Comparison of ENCODE assay signal across 8 cellular contexts in genomic region chr1:30111431-30111830, GRCh38.
DNase-seq lines count a peak whose midpoint lies in the region; ATAC-seq and TF ChIP-seq lines count a peak whose summit lies in the region.

No MANE protein-coding gene starts in this region.

- CTCF ChIA-PET in SK-N-SH (lab: Yijun Ruan, JAX), result interaction anchor here (0.5 to 4.1 kb wide), 62 partner anchors 11 to 883 kb away, joined by 3 to 47 read pairs (median 4); partner anchors contain the start of genes MECR and PTPRU

- peaks cover 0 to 23% of the 10 kb centered on the region in 2 experiments; a peak in 3 of 4 replicates for H3K4me1 ChIP-seq in SK-N-SH (ENCODE audit: control insufficient read depth in 1 of 2, insufficient read depth in 2 of 2, low read depth in 1 of 2, low read length in 1 of 2)

- no peak overlapping the region for H3K4me3 ChIP-seq in SK-N-SH (ENCODE audit: low read depth in 2 of 2, low read length in 1 of 2)

- ATAC-seq in HG02798 (IDR thresholded peaks at IDR 0.05; ENCODE audit: poor library complexity, unreplicated experiment) (no peak), GM19452 (IDR thresholded peaks at IDR 0.05; ENCODE audit: unreplicated experiment) (no peak), HG03139 (IDR thresholded peaks at IDR 0.05; ENCODE audit: unreplicated experiment) (no peak)

- no peaks in the 10 kb centered on the region for H3K9me2 ChIP-seq in SK-N-SH

- no peak overlapping the region for H2AFZ ChIP-seq in SK-N-SH (ENCODE audit: low read depth)

- H3K27me3 ChIP-seq in SK-N-SH (ENCODE audit: insufficient read depth), result no peaks in the 10 kb centered on the region

- H3F3A ChIP-seq in SK-N-SH (replicated peaks; ENCODE audit: insufficient read depth), result no peaks in the 10 kb centered on the region

- WGBS in SK-N-SH (ENCODE audit: low lambda C conversion rate), result 3% methylated on average over 14 of the region's 14 CpGs

- H3K27ac ChIP-seq in SK-N-SH (ENCODE audit: low read depth in 2 of 2, low read length in 1 of 2), result no peak overlapping the region

- no peak overlapping the region for H3K9ac ChIP-seq in SK-N-SH

- peak; percentile 87 for TF ChIP-seq RAD21 in SK-N-SH (IDR thresholded peaks at IDR 0.05; ENCODE audit: low read length)

- H4K20me1 ChIP-seq in SK-N-SH (ENCODE audit: insufficient read depth), result no peaks in the 10 kb centered on the region

- no peaks in the 10 kb centered on the region for H3K36me3 ChIP-seq in SK-N-SH (replicated peaks in 1 of 2; ENCODE audit: control insufficient read depth in 1 of 2, insufficient read depth in 2 of 2, low read length in 1 of 2)

- H3K79me2 ChIP-seq in SK-N-SH (ENCODE audit: insufficient read depth), result no peaks in the 10 kb centered on the region

- peak; percentile 63 for TF ChIP-seq CTCF in SK-N-SH (IDR thresholded peaks at IDR 0.05)

- H3K4me2 ChIP-seq in SK-N-SH, result no peak overlapping the region

- DNase-seq in Daoy (ENCODE audit: low read depth) (peak; percentile 66), HuH-7 (ENCODE audit: low spot score) (peak; percentile 33), SK-N-SH (peak; percentile 76), fibroblast of gingiva (ENCODE audit: low read depth) (peak; percentile 33), nucleus accumbens (lab: John Stamatoyannopoulos, UW) (peak in 30 of 56 donors; percentile 1 to 60 (median 10))

- POLR2A ChIA-PET in SK-N-SH (lab: Yijun Ruan, JAX), result interaction anchor here (1.0 kb wide), 1 partner anchor 403 kb away, joined by 3 read pairs; no protein-coding TSS in a partner anchor

- H3K9me3 ChIP-seq in SK-N-SH, result no peaks in the 10 kb centered on the region

- no peak for TF ChIP-seq EP300 in SK-N-SH (IDR thresholded peaks at IDR 0.05; ENCODE audit: borderline replicate concordance in 1 of 2, low read depth in 1 of 2, low read length in 1 of 2)

TF ChIP-seq in SK-N-SH, 30 proteins besides CTCF, POLR2A, EP300 and RAD21:
- TF ChIP-seq SMC3 (IDR thresholded peaks at IDR 0.05; ENCODE audit: low read depth, low read length), result peak; percentile 76
- TF ChIP-seq FOXM1 (IDR thresholded peaks at IDR 0.05; ENCODE audit: low read depth), result no peak
- TF ChIP-seq ZBTB33 (IDR thresholded peaks at IDR 0.05; ENCODE audit: borderline replicate concordance, low read depth), result no peak

Comparison
In these comparisons a context has a peak if more than half of its experiments do, and no peak if none do; other contexts are left out.
1. DNase-seq: peak in every context shown above with its lines; median percentile 76 in SK-N-SH; 66 in Daoy; 33 in HuH-7; 33 in fibroblast of gingiva; 10 in nucleus accumbens.